Comparison of ENCODE assay signal across 20 cellular contexts in the genomic region with DNA sequence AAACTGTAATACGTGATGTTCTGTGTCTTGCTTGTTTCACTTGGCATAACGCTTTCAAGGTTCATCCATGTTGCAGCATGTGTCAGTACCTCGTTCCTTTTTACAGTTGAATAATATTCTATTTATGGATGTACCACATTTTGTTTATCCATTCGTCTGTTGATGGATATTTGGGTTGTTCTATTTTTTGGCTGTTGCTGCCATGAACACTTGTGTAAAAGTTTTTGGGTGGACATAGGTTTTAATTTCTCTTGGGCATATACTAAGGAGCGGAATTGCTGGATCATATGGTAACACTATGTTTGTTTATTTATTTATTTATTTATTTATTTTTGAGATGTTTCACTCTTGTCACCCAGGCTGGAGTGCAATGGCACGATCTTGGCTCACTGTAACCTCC.
"Had no signal": no experiment of that assay in that cellular context is flagged by ENCODE, and none has a peak within 500 bp of the region (broad histone marks: within the 10 kb centered on the region; RNA-seq: fewer than 3 reads in every experiment).

No MANE protein-coding gene starts in this region.

- DNase-seq: activated CD4-positive, alpha-beta memory T cell treated with anti-CD3 and anti-CD28 coated beads for 36 hours; activated CD4-positive, alpha-beta T cell treated with anti-CD3 and anti-CD28 coated beads for 36 hours; activated CD4-positive, alpha-beta T cell treated with anti-CD3 and anti-CD28 coated beads, Interleukin-2, amount 10 ng/mL, durations not matched to agents 24 days and 14 days; activated CD4-positive, CD25-positive, alpha-beta regulatory T cell; activated CD4-positive, CD25-positive, alpha-beta regulatory T cell treated with anti-CD3 and anti-CD28 coated beads, Interleukin-2, amount 50 U/mL, for 72 hours; activated CD8-positive, alpha-beta memory T cell treated with anti-CD3 and anti-CD28 coated beads, Interleukin-2, amount 10 ng/mL, durations not matched to agents 7 days and 5 days; activated CD8-positive, alpha-beta memory T cell treated with anti-CD3 and anti-CD28 coated beads, Interleukin-2, amount 50 U/mL, for 4 hours; activated CD8-positive, alpha-beta T cell treated with anti-CD3 and anti-CD28 coated beads, Interleukin-2, amount 10 ng/mL, durations not matched to agents 7 days and 5 days; activated effector memory CD4-positive, alpha-beta T cell treated with anti-CD3 and anti-CD28 coated beads, Interleukin-2, amount 50 U/mL, for 16 hours; activated naive CD4-positive, alpha-beta T cell treated with anti-CD3 and anti-CD28 coated beads, Interleukin-2, amount 10 ng/mL, durations not matched to agents 7 days and 5 days; activated naive CD8-positive, alpha-beta T cell treated with anti-CD3 and anti-CD28 coated beads, Interleukin-2, amount 10 ng/mL, durations not matched to agents 7 days and 5 days; activated T-cell treated with anti-CD3 and anti-CD28 coated beads, Interleukin-2, amount 50 U/mL, for 1 hour; activated T-cell treated with anti-CD3 and anti-CD28 coated beads, Interleukin-2, amount 50 U/mL, for 48 hours; central memory CD4-positive, alpha-beta T cell; cerebellar nuclear complex; colonic mucosa; effector CD8-positive, alpha-beta T cell; foreskin fibroblast; head of caudate nucleus; hippocampal formation had no signal
